9 cellular contexts compared by ENCODE assay signal in genomic region chr6:106574729-106575458, GRCh38. TPM values are rescaled to one million over a fixed set of nuclear protein-coding genes. Genes with fewer than 3 reads are reported as not detected.
DNase-seq lines count a peak whose midpoint lies in the region; ATAC-seq, FAIRE-seq and TF ChIP-seq lines count a peak whose summit lies in the region.
"Had no signal": no experiment of that assay in that cellular context is flagged by ENCODE, and none has a peak within 500 bp of the region (broad histone marks: within the 10 kb centered on the region; RNA-seq: fewer than 3 reads in every experiment).

No MANE protein-coding gene starts in this region.

- H3K27ac ChIP-seq in Panc1 (ENCODE audit: low read length) = no peak overlapping the region
- no peak overlapping the region for H3K27ac ChIP-seq in pancreas

- no peak for FAIRE-seq in pancreas (lab: Jason Lieb, UNC)
- FAIRE-seq: GM12878 had no signal

- POLR2A ChIA-PET in Panc1 (lab: Charles Lee) = no interaction called here

- no peaks in the 10 kb centered on the region for H3K36me3 ChIP-seq in Panc1 (ENCODE audit: control insufficient read depth, insufficient read depth, low read length)
- no peaks in the 10 kb centered on the region for H3K36me3 ChIP-seq in pancreas

- DNase-seq in ELF-1 (ENCODE audit: low read depth, low spot score) (peak; percentile 18), Panc1 (ENCODE audit: low read depth, low spot score) (peak; percentile 38), epithelial cell of proximal tubule (ENCODE audit: low read depth) (peak; percentile 43), pancreas (no peak), posterior vena cava (ENCODE audit: low spot score) (no peak)

- 88 to 93% methylated on average over 16 of the region's 16 CpGs for WGBS in pancreas, 2 donors

- intact Hi-C loops in Panc1 (cut with micrococcal nuclease; ENCODE audit: unreplicated experiment) = no loop called here
- intact Hi-C loops in pancreas (cut with DNase I) = no loop called here
- intact Hi-C loops in posterior vena cava (cut with DNase I) = no loop called here

- in situ Hi-C loops in Panc1 (cut with HindIII; ENCODE audit: low pct_unique_long_range_greater_than_20kb, low sequenced_read_pairs) = no loop called here

- H3K27me3 ChIP-seq in Panc1 (ENCODE audit: control insufficient read depth, insufficient read depth, low read length) = no peaks in the 10 kb centered on the region
- H3K27me3 ChIP-seq in pancreas = no peaks in the 10 kb centered on the region

- no TSS peak for BruUV-seq in Panc1 (replicated peaks; lab: Mats Ljungman, UMichigan)

- H3K4me1 ChIP-seq in Panc1 (ENCODE audit: control insufficient read depth, insufficient read depth, low read length) (no peaks in the 10 kb centered on the region), pancreas (no peaks in the 10 kb centered on the region)

- ATAC-seq in Panc1 (peak; percentile 63), pancreas (peak in 3 of 4 donors; percentile 37 to 84 (median 39)), GM21526 (IDR thresholded peaks at IDR 0.05; ENCODE audit: low FRiP score, unreplicated experiment) (no peak), HG03354 (IDR thresholded peaks at IDR 0.05; ENCODE audit: poor library complexity, severe bottlenecking, unreplicated experiment) (no peak), GM21381 (IDR thresholded peaks at IDR 0.05; ENCODE audit: unreplicated experiment) (no peak)
- ATAC-seq: GM12878 had no signal

- CTCF ChIA-PET in Panc1 (lab: Charles Lee) = no interaction called here

- H3K9me3 ChIP-seq in Panc1 (ENCODE audit: control insufficient read depth, insufficient read depth, low read depth, low read length) = no peaks in the 10 kb centered on the region
- no peaks in the 10 kb centered on the region for H3K9me3 ChIP-seq in pancreas

- H3K4me3 ChIP-seq in Panc1 (ENCODE audit: low read depth in 2 of 2, low read length in 2 of 2) (no peak overlapping the region), epithelial cell of proximal tubule (ENCODE audit: low read depth, low read length) (no peak overlapping the region), pancreas (no peak overlapping the region)
- H3K4me3 ChIP-seq: GM12878 had no signal

- TF ChIP-seq CTCF in Panc1 (IDR thresholded peaks at IDR 0.05) = no peak
- TF ChIP-seq CTCF in epithelial cell of proximal tubule (conservative IDR thresholded peaks at IDR 0.05; ENCODE audit: low read depth, low read length) = no peak
- no peak for TF ChIP-seq CTCF in pancreas (IDR thresholded peaks at IDR 0.05)

RNA-seq across cellular contexts. Expression of gene RTN4IP1, which starts 54.4 kb away (rescaled TPM):
- total RNA-seq in Panc1 (2021; ENCODE audit: unreplicated experiment) (9.4 TPM), epithelial cell of proximal tubule (6.9 and 12.1 TPM in 2 replicates), pancreas (1 to 10 TPM; 1.5 to 3.7 (median 2.2) TPM), posterior vena cava (1 to 10 TPM; 3.6 to 4.3 TPM)
- polyA plus RNA-seq in Panc1 (2012; ENCODE audit: insufficient read length) = 7.3 TPM
- polyA plus RNA-seq in pancreas = 1 to 10 TPM; 1.8 to 2.5 TPM

RNA-seq across cellular contexts. Expression of gene QRSL1, which starts 54.5 kb away (rescaled TPM):
- total RNA-seq in Panc1 (2021; ENCODE audit: unreplicated experiment) (18.4 TPM), epithelial cell of proximal tubule (6.9 and 15.7 TPM in 2 replicates), pancreas (1 to 10 TPM; 3.9 to 8.4 (median 6.6) TPM), posterior vena cava (1 to 10 TPM; 6.5 to 8.6 TPM)
- 8.0 TPM for polyA plus RNA-seq in Panc1 (2012; ENCODE audit: insufficient read length)
- polyA plus RNA-seq in pancreas = 1 to 10 TPM; 3.2 to 5.3 TPM

Comparison
In these comparisons a context has a peak if more than half of its experiments do, and no peak if none do; other contexts are left out.
1. DNase-seq: peak in ELF-1 (single experiment), Panc1 (single experiment) and epithelial cell of proximal tubule (single experiment); none in pancreas (0 of 6) and posterior vena cava (single experiment).
2. ATAC-seq: peak in Panc1 (single experiment) and pancreas (3 of 4); none in GM21526 (single experiment), HG03354 (single experiment) and GM21381 (single experiment).